3 cellular contexts compared by ENCODE assay signal in the genomic region with DNA sequence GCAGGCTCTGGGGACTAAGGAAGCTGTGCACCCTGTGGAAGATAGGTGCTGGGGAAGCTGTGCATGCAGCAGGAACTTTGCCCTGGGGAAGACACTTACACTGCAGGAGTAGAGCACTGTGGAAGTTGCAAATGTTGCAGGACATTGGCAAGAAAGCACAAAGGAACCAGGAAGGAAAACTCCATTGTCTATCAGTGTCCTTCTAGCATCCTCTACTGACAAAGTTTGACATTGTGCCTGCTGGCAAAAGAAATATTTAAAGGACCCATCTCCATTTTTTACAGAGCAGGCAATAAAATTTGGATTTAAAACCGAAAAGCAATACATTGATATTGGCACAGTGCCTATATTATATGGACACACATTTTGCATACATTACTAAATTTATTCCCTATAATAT.
A peak's percentile ranks its signal among the peaks of the same experiment; 100 is the strongest.
TF ChIP-seq lines count a peak whose summit lies in the region.

No MANE protein-coding gene starts in this region.

TF ChIP-seq in A549, 52 proteins besides CTCF, POLR2A, EP300 and RAD21:
- TF ChIP-seq, protein P1, sequence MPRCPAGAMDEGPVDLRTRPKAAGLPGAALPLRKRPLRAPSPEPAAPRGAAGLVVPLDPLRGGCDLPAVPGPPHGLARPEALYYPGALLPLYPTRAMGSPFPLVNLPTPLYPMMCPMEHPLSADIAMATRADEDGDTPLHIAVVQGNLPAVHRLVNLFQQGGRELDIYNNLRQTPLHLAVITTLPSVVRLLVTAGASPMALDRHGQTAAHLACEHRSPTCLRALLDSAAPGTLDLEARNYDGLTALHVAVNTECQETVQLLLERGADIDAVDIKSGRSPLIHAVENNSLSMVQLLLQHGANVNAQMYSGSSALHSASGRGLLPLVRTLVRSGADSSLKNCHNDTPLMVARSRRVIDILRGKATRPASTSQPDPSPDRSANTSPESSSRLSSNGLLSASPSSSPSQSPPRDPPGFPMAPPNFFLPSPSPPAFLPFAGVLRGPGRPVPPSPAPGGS (IDR thresholded peaks at IDR 0.05): no peak
- no peak for TF ChIP-seq KDM1A (IDR thresholded peaks at IDR 0.05; ENCODE audit: low read depth)
- TF ChIP-seq HDAC2 (IDR thresholded peaks at IDR 0.05): no peak
- no peak for TF ChIP-seq MYC (IDR thresholded peaks at IDR 0.05; ENCODE audit: borderline replicate concordance, low read length)
- no peak for TF ChIP-seq HMGXB4 (CRISPR knock-in tag; IDR thresholded peaks at IDR 0.05; ENCODE audit: borderline replicate concordance)
- TF ChIP-seq TP53 (CRISPR knock-in tag; IDR thresholded peaks at IDR 0.05): no peak
- TF ChIP-seq GATA3 (IDR thresholded peaks at IDR 0.05; ENCODE audit: borderline replicate concordance): no peak
- TF ChIP-seq JUN (IDR thresholded peaks at IDR 0.05): no peak
- TF ChIP-seq, protein P2, sequence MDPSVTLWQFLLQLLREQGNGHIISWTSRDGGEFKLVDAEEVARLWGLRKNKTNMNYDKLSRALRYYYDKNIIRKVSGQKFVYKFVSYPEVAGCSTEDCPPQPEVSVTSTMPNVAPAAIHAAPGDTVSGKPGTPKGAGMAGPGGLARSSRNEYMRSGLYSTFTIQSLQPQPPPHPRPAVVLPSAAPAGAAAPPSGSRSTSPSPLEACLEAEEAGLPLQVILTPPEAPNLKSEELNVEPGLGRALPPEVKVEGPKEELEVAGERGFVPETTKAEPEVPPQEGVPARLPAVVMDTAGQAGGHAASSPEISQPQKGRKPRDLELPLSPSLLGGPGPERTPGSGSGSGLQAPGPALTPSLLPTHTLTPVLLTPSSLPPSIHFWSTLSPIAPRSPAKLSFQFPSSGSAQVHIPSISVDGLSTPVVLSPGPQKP (IDR thresholded peaks at IDR 0.05; ENCODE audit: low read depth, low read length): no peak
TF ChIP-seq in A549: peak in this region for 0.

TF ChIP-seq in HCT116, 20 proteins besides CTCF, POLR2A, EP300 and RAD21:
- TF ChIP-seq TCF7L2 (IDR thresholded peaks at IDR 0.05; ENCODE audit: borderline replicate concordance, extremely low read depth, insufficient read depth, insufficient read length) (no peak), ELF1 (IDR thresholded peaks at IDR 0.05; ENCODE audit: borderline replicate concordance, low read depth) (no peak), SP1 (IDR thresholded peaks at IDR 0.05; ENCODE audit: low read depth) (no peak), POLR2AphosphoS5 (IDR thresholded peaks at IDR 0.05; ENCODE audit: low read depth, low read length) (no peak), EZH2phosphoT487 (IDR thresholded peaks at IDR 0.05; ENCODE audit: borderline replicate concordance) (no peak)

TF ChIP-seq in neural cell, 6 proteins besides CTCF, POLR2A, EP300 and RAD21:
- TF ChIP-seq SMC3 (conservative IDR thresholded peaks at IDR 0.05; ENCODE audit: poor library complexity) (peak; percentile 46), TAF1 (IDR thresholded peaks at IDR 0.05; ENCODE audit: low read depth) (no peak)
TF ChIP-seq in neural cell: peak in this region for 1.
